In the genomic region with DNA sequence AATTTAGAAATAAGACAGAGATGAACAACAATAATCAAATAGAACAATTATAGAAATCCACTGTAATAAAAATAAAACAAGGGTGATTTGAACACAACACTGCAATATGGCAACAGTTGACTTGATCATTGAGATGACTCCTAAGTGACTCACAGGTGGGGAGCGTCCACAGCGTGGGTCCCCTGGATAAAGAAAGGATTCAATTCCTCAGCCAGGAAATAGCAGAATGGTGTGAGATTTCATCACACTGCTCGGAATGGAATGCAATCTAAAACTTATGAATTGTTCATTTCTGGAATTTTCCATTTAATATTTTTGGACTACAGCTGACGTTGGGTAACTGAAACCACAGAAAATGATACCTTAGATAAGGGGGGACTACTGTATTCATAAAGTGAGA, we compare ENCODE assay signal across 1 cellular context.
TF ChIP-seq lines count a peak whose summit lies in the region.

No MANE protein-coding gene starts in this region.

TF ChIP-seq in HepG2, 621 proteins besides CTCF, POLR2A, EP300 and RAD21 (continued from another document):
- TF ChIP-seq, protein P1, sequence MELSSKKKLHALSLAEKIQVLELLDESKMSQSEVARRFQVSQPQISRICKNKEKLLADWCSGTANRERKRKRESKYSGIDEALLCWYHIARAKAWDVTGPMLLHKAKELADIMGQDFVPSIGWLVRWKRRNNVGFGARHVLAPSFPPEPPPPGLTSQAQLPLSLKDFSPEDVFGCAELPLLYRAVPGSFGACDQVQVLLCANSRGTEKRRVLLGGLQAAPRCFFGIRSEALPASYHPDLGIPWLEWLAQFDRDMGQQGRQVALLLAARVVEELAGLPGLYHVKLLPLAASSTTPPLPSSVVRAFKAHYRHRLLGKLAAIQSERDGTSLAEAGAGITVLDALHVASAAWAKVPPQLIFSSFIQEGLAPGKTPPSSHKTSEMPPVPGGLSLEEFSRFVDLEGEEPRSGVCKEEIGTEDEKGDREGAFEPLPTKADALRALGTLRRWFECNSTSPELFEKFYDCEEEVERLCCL (CRISPR knock-in tag; IDR thresholded peaks at IDR 0.05; ENCODE audit: borderline replicate concordance), result no peak
- TF ChIP-seq PHF20 (CRISPR knock-in tag; IDR thresholded peaks at IDR 0.05) (no peak), SRSF1 (optimal IDR thresholded peaks at IDR 0.05; ENCODE audit: low read depth, low read length) (no peak), ZNF678 (CRISPR knock-in tag; IDR thresholded peaks at IDR 0.05) (no peak), PAX8 (CRISPR knock-in tag; IDR thresholded peaks at IDR 0.05; ENCODE audit: borderline replicate concordance) (no peak), ZNF12 (CRISPR knock-in tag; IDR thresholded peaks at IDR 0.05) (no peak), ZNF781 (CRISPR knock-in tag; IDR thresholded peaks at IDR 0.05; ENCODE audit: borderline replicate concordance, not compliant biosample characterization) (no peak), NFIB (CRISPR knock-in tag; IDR thresholded peaks at IDR 0.05; ENCODE audit: borderline replicate concordance) (no peak), ZBTB7B (CRISPR knock-in tag; IDR thresholded peaks at IDR 0.05) (no peak), KAT2B (IDR thresholded peaks at IDR 0.05; ENCODE audit: borderline replicate concordance, low read depth, low read length) (no peak), HNRNPLL (IDR thresholded peaks at IDR 0.05; ENCODE audit: low read depth, low read length, poor library complexity, severe bottlenecking) (no peak), HNRNPK (IDR thresholded peaks at IDR 0.05; ENCODE audit: low read depth, low read length, poor library complexity, severe bottlenecking) (no peak), ARNT (IDR thresholded peaks at IDR 0.05) (no peak)
- TF ChIP-seq, protein P2, sequence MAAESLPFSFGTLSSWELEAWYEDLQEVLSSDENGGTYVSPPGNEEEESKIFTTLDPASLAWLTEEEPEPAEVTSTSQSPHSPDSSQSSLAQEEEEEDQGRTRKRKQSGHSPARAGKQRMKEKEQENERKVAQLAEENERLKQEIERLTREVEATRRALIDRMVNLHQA (CRISPR knock-in tag; IDR thresholded peaks at IDR 0.05), result no peak
- TF ChIP-seq, protein P3, sequence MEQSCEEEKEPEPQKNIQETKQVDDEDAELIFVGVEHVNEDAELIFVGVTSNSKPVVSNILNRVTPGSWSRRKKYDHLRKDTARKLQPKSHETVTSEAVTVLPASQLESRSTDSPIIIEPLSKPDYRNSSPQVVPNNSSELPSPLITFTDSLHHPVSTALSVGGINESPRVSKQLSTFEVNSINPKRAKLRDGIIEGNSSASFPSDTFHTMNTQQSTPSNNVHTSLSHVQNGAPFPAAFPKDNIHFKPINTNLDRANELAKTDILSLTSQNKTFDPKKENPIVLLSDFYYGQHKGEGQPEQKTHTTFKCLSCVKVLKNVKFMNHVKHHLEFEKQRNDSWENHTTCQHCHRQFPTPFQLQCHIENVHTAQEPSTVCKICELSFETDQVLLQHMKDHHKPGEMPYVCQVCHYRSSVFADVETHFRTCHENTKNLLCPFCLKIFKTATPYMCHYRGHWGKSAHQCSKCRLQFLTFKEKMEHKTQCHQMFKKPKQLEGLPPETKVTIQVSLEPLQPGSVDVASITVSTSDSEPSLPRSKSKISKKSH (CRISPR knock-in tag; IDR thresholded peaks at IDR 0.05; ENCODE audit: borderline replicate concordance), result no peak
TF ChIP-seq in HepG2: peak in this region for 0.
